ENCODE assay signal across 1 cellular context in genomic region chr1:41919764-41920397, GRCh38.
TF ChIP-seq lines count a peak whose summit lies in the region.

No MANE protein-coding gene starts in this region.

TF ChIP-seq in HEK293, 187 proteins besides CTCF, POLR2A, EP300 and RAD21 (continued from another document and continues in another):
- TF ChIP-seq SP7 (tag by site-specific recombination; IDR thresholded peaks at IDR 0.05): peak; percentile 64
- TF ChIP-seq ZNF350 (tag by site-specific recombination; IDR thresholded peaks at IDR 0.05): no peak
- no peak for TF ChIP-seq ZNF621 (tag by site-specific recombination; IDR thresholded peaks at IDR 0.05)
- TF ChIP-seq ZNF274 (IDR thresholded peaks at IDR 0.05; ENCODE audit: low read length): no peak
- no peak for TF ChIP-seq ZNF274 (tag by site-specific recombination; IDR thresholded peaks at IDR 0.05; ENCODE audit: borderline replicate concordance)
- TF ChIP-seq ZNF561 (tag by site-specific recombination; IDR thresholded peaks at IDR 0.05; ENCODE audit: borderline replicate concordance): peak; percentile 86; the same call in 1 of the 2 replicates
- TF ChIP-seq EGR2 (tag by site-specific recombination; IDR thresholded peaks at IDR 0.05; ENCODE audit: low read depth): no peak
- TF ChIP-seq PATZ1 (tag by site-specific recombination; IDR thresholded peaks at IDR 0.05): peak; percentile 87
- no peak for TF ChIP-seq ZSCAN18 (tag by site-specific recombination; IDR thresholded peaks at IDR 0.05)
- TF ChIP-seq YY2 (tag by site-specific recombination; IDR thresholded peaks at IDR 0.05): no peak
- TF ChIP-seq GLI4 (tag by site-specific recombination; IDR thresholded peaks at IDR 0.05): no peak
- TF ChIP-seq ZSCAN23 (tag by site-specific recombination; IDR thresholded peaks at IDR 0.05): no peak
- TF ChIP-seq, protein P1, sequence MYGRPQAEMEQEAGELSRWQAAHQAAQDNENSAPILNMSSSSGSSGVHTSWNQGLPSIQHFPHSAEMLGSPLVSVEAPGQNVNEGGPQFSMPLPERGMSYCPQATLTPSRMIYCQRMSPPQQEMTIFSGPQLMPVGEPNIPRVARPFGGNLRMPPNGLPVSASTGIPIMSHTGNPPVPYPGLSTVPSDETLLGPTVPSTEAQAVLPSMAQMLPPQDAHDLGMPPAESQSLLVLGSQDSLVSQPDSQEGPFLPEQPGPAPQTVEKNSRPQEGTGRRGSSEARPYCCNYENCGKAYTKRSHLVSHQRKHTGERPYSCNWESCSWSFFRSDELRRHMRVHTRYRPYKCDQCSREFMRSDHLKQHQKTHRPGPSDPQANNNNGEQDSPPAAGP (tag by site-specific recombination; IDR thresholded peaks at IDR 0.05): 0 out of 2 replicates have a peak, but pooled peaks have one; percentile 50
- TF ChIP-seq ZNF544 (tag by site-specific recombination; IDR thresholded peaks at IDR 0.05): no peak
- TF ChIP-seq ZNF707 (tag by site-specific recombination; IDR thresholded peaks at IDR 0.05): no peak
- TF ChIP-seq, protein P2, sequence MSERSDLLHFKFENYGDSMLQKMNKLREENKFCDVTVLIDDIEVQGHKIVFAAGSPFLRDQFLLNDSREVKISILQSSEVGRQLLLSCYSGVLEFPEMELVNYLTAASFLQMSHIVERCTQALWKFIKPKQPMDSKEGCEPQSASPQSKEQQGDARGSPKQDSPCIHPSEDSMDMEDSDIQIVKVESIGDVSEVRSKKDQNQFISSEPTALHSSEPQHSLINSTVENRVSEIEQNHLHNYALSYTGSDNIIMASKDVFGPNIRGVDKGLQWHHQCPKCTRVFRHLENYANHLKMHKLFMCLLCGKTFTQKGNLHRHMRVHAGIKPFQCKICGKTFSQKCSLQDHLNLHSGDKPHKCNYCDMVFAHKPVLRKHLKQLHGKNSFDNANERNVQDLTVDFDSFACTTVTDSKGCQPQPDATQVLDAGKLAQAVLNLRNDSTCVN (tag by site-specific recombination; optimal IDR thresholded peaks at IDR 0.05): peak; percentile 59
- no peak for TF ChIP-seq ZFP41 (tag by site-specific recombination; IDR thresholded peaks at IDR 0.05; ENCODE audit: borderline replicate concordance)
- peak; percentile 96 for TF ChIP-seq ZNF366 (tag by site-specific recombination; conservative IDR thresholded peaks at IDR 0.05)
- TF ChIP-seq ZNF837 (tag by site-specific recombination; IDR thresholded peaks at IDR 0.05): no peak
- peak; percentile 95 for TF ChIP-seq GLIS1 (tag by site-specific recombination; IDR thresholded peaks at IDR 0.05)
- TF ChIP-seq ZNF146 (tag by site-specific recombination; IDR thresholded peaks at IDR 0.05): no peak
- TF ChIP-seq, protein P3, sequence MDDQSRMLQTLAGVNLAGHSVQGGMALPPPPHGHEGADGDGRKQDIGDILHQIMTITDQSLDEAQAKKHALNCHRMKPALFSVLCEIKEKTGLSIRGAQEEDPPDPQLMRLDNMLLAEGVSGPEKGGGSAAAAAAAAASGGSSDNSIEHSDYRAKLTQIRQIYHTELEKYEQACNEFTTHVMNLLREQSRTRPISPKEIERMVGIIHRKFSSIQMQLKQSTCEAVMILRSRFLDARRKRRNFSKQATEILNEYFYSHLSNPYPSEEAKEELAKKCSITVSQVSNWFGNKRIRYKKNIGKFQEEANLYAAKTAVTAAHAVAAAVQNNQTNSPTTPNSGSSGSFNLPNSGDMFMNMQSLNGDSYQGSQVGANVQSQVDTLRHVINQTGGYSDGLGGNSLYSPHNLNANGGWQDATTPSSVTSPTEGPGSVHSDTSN (CRISPR knock-in tag; IDR thresholded peaks at IDR 0.05): no peak
- no peak for TF ChIP-seq ZNF776 (tag by site-specific recombination; IDR thresholded peaks at IDR 0.05; ENCODE audit: borderline replicate concordance)
- no peak for TF ChIP-seq HOXD13 (CRISPR knock-in tag; IDR thresholded peaks at IDR 0.05; ENCODE audit: borderline replicate concordance)
- no peak for TF ChIP-seq ZNF19 (tag by site-specific recombination; IDR thresholded peaks at IDR 0.05; ENCODE audit: low read depth)
- no peak for TF ChIP-seq MYNN (tag by site-specific recombination; IDR thresholded peaks at IDR 0.05; ENCODE audit: borderline replicate concordance)
- no peak for TF ChIP-seq AEBP2 (tag by site-specific recombination; IDR thresholded peaks at IDR 0.05; ENCODE audit: borderline replicate concordance)
- no peak for TF ChIP-seq ZNF624 (tag by site-specific recombination; IDR thresholded peaks at IDR 0.05)
- TF ChIP-seq ZNF202 (tag by site-specific recombination; IDR thresholded peaks at IDR 0.05; ENCODE audit: borderline replicate concordance): no peak
- TF ChIP-seq ZNF391 (tag by site-specific recombination; IDR thresholded peaks at IDR 0.05; ENCODE audit: borderline replicate concordance, low read depth): no peak
- no peak for TF ChIP-seq ZNF521 (tag by site-specific recombination; IDR thresholded peaks at IDR 0.05)
- TF ChIP-seq ZFP69B (tag by site-specific recombination; IDR thresholded peaks at IDR 0.05): peak; percentile 99
- no peak for TF ChIP-seq PRDM1 (tag by site-specific recombination; IDR thresholded peaks at IDR 0.05)
- TF ChIP-seq ZNF280C (tag by site-specific recombination; IDR thresholded peaks at IDR 0.05): no peak
- peak; percentile 94 for TF ChIP-seq ZNF600 (tag by site-specific recombination; IDR thresholded peaks at IDR 0.05)
- TF ChIP-seq ZNF114 (tag by site-specific recombination; IDR thresholded peaks at IDR 0.05): no peak
- TF ChIP-seq, protein P4, sequence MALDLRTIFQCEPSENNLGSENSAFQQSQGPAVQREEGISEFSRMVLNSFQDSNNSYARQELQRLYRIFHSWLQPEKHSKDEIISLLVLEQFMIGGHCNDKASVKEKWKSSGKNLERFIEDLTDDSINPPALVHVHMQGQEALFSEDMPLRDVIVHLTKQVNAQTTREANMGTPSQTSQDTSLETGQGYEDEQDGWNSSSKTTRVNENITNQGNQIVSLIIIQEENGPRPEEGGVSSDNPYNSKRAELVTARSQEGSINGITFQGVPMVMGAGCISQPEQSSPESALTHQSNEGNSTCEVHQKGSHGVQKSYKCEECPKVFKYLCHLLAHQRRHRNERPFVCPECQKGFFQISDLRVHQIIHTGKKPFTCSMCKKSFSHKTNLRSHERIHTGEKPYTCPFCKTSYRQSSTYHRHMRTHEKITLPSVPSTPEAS (tag by site-specific recombination; IDR thresholded peaks at IDR 0.05): no peak
- no peak for TF ChIP-seq ZNF184 (tag by site-specific recombination; IDR thresholded peaks at IDR 0.05)
- TF ChIP-seq ZNF514 (tag by site-specific recombination; IDR thresholded peaks at IDR 0.05): no peak
- TF ChIP-seq ZNF629 (tag by site-specific recombination; IDR thresholded peaks at IDR 0.05): peak; percentile 60
- no peak for TF ChIP-seq KLF1 (tag by site-specific recombination; IDR thresholded peaks at IDR 0.05)
- TF ChIP-seq TRIM28 (IDR thresholded peaks at IDR 0.05; ENCODE audit: borderline replicate concordance, low read length): peak; percentile 81; the same call in 1 of the 2 replicates
- TF ChIP-seq ZNF37A (tag by site-specific recombination; IDR thresholded peaks at IDR 0.05): no peak
- TF ChIP-seq, protein P5, sequence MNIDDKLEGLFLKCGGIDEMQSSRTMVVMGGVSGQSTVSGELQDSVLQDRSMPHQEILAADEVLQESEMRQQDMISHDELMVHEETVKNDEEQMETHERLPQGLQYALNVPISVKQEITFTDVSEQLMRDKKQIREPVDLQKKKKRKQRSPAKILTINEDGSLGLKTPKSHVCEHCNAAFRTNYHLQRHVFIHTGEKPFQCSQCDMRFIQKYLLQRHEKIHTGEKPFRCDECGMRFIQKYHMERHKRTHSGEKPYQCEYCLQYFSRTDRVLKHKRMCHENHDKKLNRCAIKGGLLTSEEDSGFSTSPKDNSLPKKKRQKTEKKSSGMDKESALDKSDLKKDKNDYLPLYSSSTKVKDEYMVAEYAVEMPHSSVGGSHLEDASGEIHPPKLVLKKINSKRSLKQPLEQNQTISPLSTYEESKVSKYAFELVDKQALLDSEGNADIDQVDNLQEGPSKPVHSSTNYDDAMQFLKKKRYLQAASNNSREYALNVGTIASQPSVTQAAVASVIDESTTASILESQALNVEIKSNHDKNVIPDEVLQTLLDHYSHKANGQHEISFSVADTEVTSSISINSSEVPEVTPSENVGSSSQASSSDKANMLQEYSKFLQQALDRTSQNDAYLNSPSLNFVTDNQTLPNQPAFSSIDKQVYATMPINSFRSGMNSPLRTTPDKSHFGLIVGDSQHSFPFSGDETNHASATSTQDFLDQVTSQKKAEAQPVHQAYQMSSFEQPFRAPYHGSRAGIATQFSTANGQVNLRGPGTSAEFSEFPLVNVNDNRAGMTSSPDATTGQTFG (tag by site-specific recombination; IDR thresholded peaks at IDR 0.05; ENCODE audit: borderline replicate concordance): no peak
- peak; percentile 71; the same call in 1 of the 2 replicates for TF ChIP-seq KLF16 (tag by site-specific recombination; IDR thresholded peaks at IDR 0.05)
- TF ChIP-seq IKZF3 (tag by site-specific recombination; IDR thresholded peaks at IDR 0.05): peak; percentile 95
- TF ChIP-seq, protein P6, sequence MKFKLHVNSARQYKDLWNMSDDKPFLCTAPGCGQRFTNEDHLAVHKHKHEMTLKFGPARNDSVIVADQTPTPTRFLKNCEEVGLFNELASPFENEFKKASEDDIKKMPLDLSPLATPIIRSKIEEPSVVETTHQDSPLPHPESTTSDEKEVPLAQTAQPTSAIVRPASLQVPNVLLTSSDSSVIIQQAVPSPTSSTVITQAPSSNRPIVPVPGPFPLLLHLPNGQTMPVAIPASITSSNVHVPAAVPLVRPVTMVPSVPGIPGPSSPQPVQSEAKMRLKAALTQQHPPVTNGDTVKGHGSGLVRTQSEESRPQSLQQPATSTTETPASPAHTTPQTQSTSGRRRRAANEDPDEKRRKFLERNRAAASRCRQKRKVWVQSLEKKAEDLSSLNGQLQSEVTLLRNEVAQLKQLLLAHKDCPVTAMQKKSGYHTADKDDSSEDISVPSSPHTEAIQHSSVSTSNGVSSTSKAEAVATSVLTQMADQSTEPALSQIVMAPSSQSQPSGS (tag by site-specific recombination; IDR thresholded peaks at IDR 0.05; ENCODE audit: low read depth): no peak
- peak; percentile 91 for TF ChIP-seq ZBTB20 (tag by site-specific recombination; IDR thresholded peaks at IDR 0.05)
- TF ChIP-seq ZNF530 (tag by site-specific recombination; IDR thresholded peaks at IDR 0.05; ENCODE audit: low read depth): no peak
- TF ChIP-seq BCL11B (tag by site-specific recombination; IDR thresholded peaks at IDR 0.05; ENCODE audit: low read depth): no peak
- no peak for TF ChIP-seq ZNF292 (tag by site-specific recombination; IDR thresholded peaks at IDR 0.05; ENCODE audit: borderline replicate concordance, low read depth)
- TF ChIP-seq OSR2 (tag by site-specific recombination; IDR thresholded peaks at IDR 0.05): peak; percentile 76
- TF ChIP-seq, protein P7, sequence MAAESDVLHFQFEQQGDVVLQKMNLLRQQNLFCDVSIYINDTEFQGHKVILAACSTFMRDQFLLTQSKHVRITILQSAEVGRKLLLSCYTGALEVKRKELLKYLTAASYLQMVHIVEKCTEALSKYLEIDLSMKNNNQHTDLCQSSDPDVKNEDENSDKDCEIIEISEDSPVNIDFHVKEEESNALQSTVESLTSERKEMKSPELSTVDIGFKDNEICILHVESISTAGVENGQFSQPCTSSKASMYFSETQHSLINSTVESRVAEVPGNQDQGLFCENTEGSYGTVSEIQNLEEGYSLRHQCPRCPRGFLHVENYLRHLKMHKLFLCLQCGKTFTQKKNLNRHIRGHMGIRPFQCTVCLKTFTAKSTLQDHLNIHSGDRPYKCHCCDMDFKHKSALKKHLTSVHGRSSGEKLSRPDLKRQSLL (tag by site-specific recombination; IDR thresholded peaks at IDR 0.05): peak; percentile 93
